ENCODE assay signal across 14 cellular contexts in the genomic region with DNA sequence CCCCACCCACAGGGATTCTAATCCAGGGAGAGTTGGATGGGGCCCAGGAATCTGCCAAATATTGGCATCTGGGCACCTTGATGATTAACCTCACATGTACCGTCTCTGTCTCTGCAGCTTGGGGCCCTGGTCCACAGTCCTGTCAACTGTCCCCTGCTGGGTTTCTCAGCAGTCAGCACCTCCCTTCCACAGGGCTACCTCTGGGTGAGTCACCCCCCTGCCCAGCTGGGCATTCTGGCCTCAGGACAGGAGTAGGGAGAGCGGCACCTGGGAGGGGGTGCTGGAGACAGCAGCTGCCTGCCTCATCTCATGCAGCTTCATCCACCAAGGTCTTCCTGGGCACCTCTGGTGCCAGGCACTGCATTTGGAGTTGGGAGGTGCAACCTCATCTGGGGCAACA.
DNase-seq lines count a peak whose midpoint lies in the region; ATAC-seq, FAIRE-seq and TF ChIP-seq lines count a peak whose summit lies in the region.
"Had no signal": no experiment of that assay in that cellular context is flagged by ENCODE, and none has a peak within 500 bp of the region (broad histone marks: within the 10 kb centered on the region; RNA-seq: fewer than 3 reads in every experiment).

No MANE protein-coding gene starts in this region.

- TF ChIP-seq CTCF in astrocyte (IDR thresholded peaks at IDR 0.05; ENCODE audit: insufficient read depth, low read depth, low read length) (no peak), type B pancreatic cell (conservative IDR thresholded peaks at IDR 0.05) (no peak)

- H3K4me3 ChIP-seq in MG63 (no peak overlapping the region), astrocyte (ENCODE audit: insufficient read depth, low read depth, low read length) (no peak overlapping the region)

- H3K9me3 Mint-ChIP-seq in astrocyte (ENCODE audit: unreplicated experiment): no peaks in the 10 kb centered on the region
- no peaks in the 10 kb centered on the region for H3K9me3 Mint-ChIP-seq in type B pancreatic cell
- H3K9me3 Mint-ChIP-seq: CD8-positive, alpha-beta T cell had no signal

- peaks cover 12% of the 10 kb centered on the region for H4K20me1 ChIP-seq in astrocyte (ENCODE audit: insufficient read depth, low read length)

- ATAC-seq in left lobe of liver (peak; percentile 8), HG02885 (IDR thresholded peaks at IDR 0.05; ENCODE audit: poor library complexity, unreplicated experiment) (no peak)
- ATAC-seq: CD8-positive, alpha-beta T cell had no signal

- H3K36me3 Mint-ChIP-seq in astrocyte (ENCODE audit: low read depth, unreplicated experiment): peaks cover 2% of the 10 kb centered on the region
- H3K36me3 Mint-ChIP-seq in type B pancreatic cell: peaks cover 6% of the 10 kb centered on the region
- H3K36me3 Mint-ChIP-seq: CD8-positive, alpha-beta T cell had no signal

- H3K27me3 ChIP-seq in MG63 (no peaks in the 10 kb centered on the region), astrocyte (ENCODE audit: insufficient read depth, low read length) (no peaks in the 10 kb centered on the region)
- H3K27me3 ChIP-seq: BE2C had no signal

- H3K9me3 ChIP-seq in MG63: no peaks in the 10 kb centered on the region
- H3K9me3 ChIP-seq in astrocyte (ENCODE audit: insufficient read depth, low read depth, low read length): no peaks in the 10 kb centered on the region
- H3K9me3 ChIP-seq: BE2C, SK-N-SH had no signal

- H3K36me3 ChIP-seq in MG63 (no peaks in the 10 kb centered on the region; the same call in none of the 2 replicates), astrocyte (ENCODE audit: insufficient read depth, low read length) (no peaks in the 10 kb centered on the region)
- H3K36me3 ChIP-seq: BE2C had no signal

- H3K4me1 ChIP-seq in astrocyte (ENCODE audit: insufficient read depth, low read length): no peaks in the 10 kb centered on the region
- H3K4me1 ChIP-seq: BE2C had no signal

- H3K27ac Mint-ChIP-seq in astrocyte (ENCODE audit: unreplicated experiment) (peak overlapping the region; percentile 7), type B pancreatic cell (no peak overlapping the region)
- H3K27ac Mint-ChIP-seq: CD8-positive, alpha-beta T cell had no signal

- H2AFZ ChIP-seq in astrocyte (ENCODE audit: low read depth, low read length): no peak overlapping the region

- H3K27ac ChIP-seq in astrocyte (ENCODE audit: low read depth, low read length): no peak overlapping the region
- H3K27ac ChIP-seq: 22Rv1, HL-60 had no signal

- H3K4me1 Mint-ChIP-seq in astrocyte (ENCODE audit: low read depth, unreplicated experiment): peaks cover 1% of the 10 kb centered on the region
- peaks cover 10% of the 10 kb centered on the region for H3K4me1 Mint-ChIP-seq in type B pancreatic cell (ENCODE audit: unreplicated experiment)

- peak; percentile 26 for DNase-seq in DMS 273 (lab: John Stamatoyannopoulos, UW; ENCODE audit: unreplicated experiment)
- no peak for DNase-seq in DMS 273 treated with DMSO at 0.1 percent for 48 hours (lab: John Stamatoyannopoulos, UW)
- peak; percentile 41 for DNase-seq in MG63
- no peak for DNase-seq in astrocyte (ENCODE audit: low read depth)
- no peak for DNase-seq in left lobe of liver (ENCODE audit: low spot score)
- no peak for DNase-seq in type B pancreatic cell (ENCODE audit: extremely low spot score, unreplicated experiment)
- DNase-seq in RPMI8226: no peak
- DNase-seq: NCI-H774 had no signal

- no peak overlapping the region for H3K4me2 ChIP-seq in astrocyte (ENCODE audit: low read length)
- H3K4me2 ChIP-seq: SK-N-SH had no signal

- FAIRE-seq in astrocyte (lab: Jason Lieb, UNC): no peak

- H3K79me2 ChIP-seq in astrocyte (ENCODE audit: insufficient read depth, low read length): no peaks in the 10 kb centered on the region

- no peak overlapping the region for H3K9ac ChIP-seq in astrocyte (ENCODE audit: low read length)
- H3K9ac ChIP-seq: SK-N-SH had no signal

- H3K4me3 Mint-ChIP-seq in astrocyte (ENCODE audit: unreplicated experiment) (no peak overlapping the region), type B pancreatic cell (no peak overlapping the region)
- H3K4me3 Mint-ChIP-seq: CD8-positive, alpha-beta T cell had no signal

- H3K27me3 Mint-ChIP-seq in astrocyte (ENCODE audit: low read depth, unreplicated experiment) (no peaks in the 10 kb centered on the region), type B pancreatic cell (no peaks in the 10 kb centered on the region)

Comparison
In these comparisons a context has a peak if more than half of its experiments do, and no peak if none do; other contexts are left out.
1. DNase-seq: peak in DMS 273 (single experiment) and MG63 (single experiment); none in DMS 273 treated with DMSO at 0.1 percent for 48 hours (single experiment), astrocyte (single experiment), left lobe of liver (single experiment), type B pancreatic cell (single experiment) and RPMI8226 (single experiment).